Comparison of ENCODE assay signal across 12 cellular contexts in genomic region chr12:31759621-31760459, GRCh38. TPM values are rescaled to one million over a fixed set of nuclear protein-coding genes. Genes with fewer than 3 reads are reported as not detected.
DNase-seq lines count a peak whose midpoint lies in the region; ATAC-seq, FAIRE-seq and TF ChIP-seq lines count a peak whose summit lies in the region.
"Had no signal": no experiment of that assay in that cellular context is flagged by ENCODE, and none has a peak within 500 bp of the region (broad histone marks: within the 10 kb centered on the region; RNA-seq: fewer than 3 reads in every experiment).

No MANE protein-coding gene starts in this region.

- FAIRE-seq in pancreas (lab: Jason Lieb, UNC): no peak
- FAIRE-seq: kidney had no signal

- no peaks in the 10 kb centered on the region for H3K27me3 ChIP-seq in DOHH2 (ENCODE audit: control insufficient read depth, low read length)
- no peaks in the 10 kb centered on the region for H3K27me3 ChIP-seq in pancreas

- intact Hi-C loops in pancreas (cut with DNase I): no loop called here

- peaks cover 2% of the 10 kb centered on the region; the same call in 1 of the 2 replicates for H3K36me3 Mint-ChIP-seq in WTC11

- H3K36me3 ChIP-seq in DOHH2 (ENCODE audit: control insufficient read depth, low read length) (no peaks in the 10 kb centered on the region), pancreas (no peaks in the 10 kb centered on the region)

- no peaks in the 10 kb centered on the region; the same call in 1 of the 2 replicates for H3K27me3 Mint-ChIP-seq in WTC11 (ENCODE audit: low read depth)
- H3K27me3 Mint-ChIP-seq: CD4-positive, alpha-beta T cell had no signal

- peaks cover 28% of the 10 kb centered on the region for H3K4me1 ChIP-seq in DOHH2 (ENCODE audit: control insufficient read depth, low read length)
- peaks cover 2 to 8% (median 3%) of the 10 kb centered on the region in 3 donors for H3K4me1 ChIP-seq in pancreas

- no peak overlapping the region for H3K4me3 Mint-ChIP-seq in WTC11
- H3K4me3 Mint-ChIP-seq: CD4-positive, alpha-beta T cell had no signal

- TF ChIP-seq CTCF in DOHH2 (IDR thresholded peaks at IDR 0.05; ENCODE audit: low read depth, low read length, poor library complexity, severe bottlenecking) (no peak), WTC11 (IDR thresholded peaks at IDR 0.05) (no peak), pancreas (IDR thresholded peaks at IDR 0.05) (no peak)

- no peaks in the 10 kb centered on the region for H3K79me2 ChIP-seq in DOHH2 (ENCODE audit: control insufficient read depth, low read length)

- H3K4me1 Mint-ChIP-seq in WTC11: peaks cover 13% of the 10 kb centered on the region

- POLR2A ChIA-PET in WTC11 (lab: Charles Lee): no interaction called here

- peak; percentile 63 for ATAC-seq in GM21723 (IDR thresholded peaks at IDR 0.05; ENCODE audit: unreplicated experiment)
- ATAC-seq in WTC11: no peak
- ATAC-seq in pancreas: peak; percentile 59 to 95 (median 82)

- 37 to 47% methylated on average over 4 of the region's 4 CpGs for WGBS in pancreas, 2 donors

- DNase-seq in WTC11 (ENCODE audit: low spot score) (no peak), pancreas (peak in 2 of 6 donors; percentile 15 to 27), 8988T (no peak), UCSD-AML1 (lab: John Stamatoyannopoulos, UW; ENCODE audit: unreplicated experiment) (no peak), cortex of kidney (lab: John Stamatoyannopoulos, UW) (no peak)
- DNase-seq: activated CD4-positive, CD25-positive, alpha-beta regulatory T cell; CD4-positive, alpha-beta T cell; GF-D8; kidney; SK-N-SH had no signal

- H3K9me2 ChIP-seq in DOHH2 (replicated peaks; ENCODE audit: control insufficient read depth, low read length): no peaks in the 10 kb centered on the region
- H3K9me2 ChIP-seq: SK-N-SH had no signal

- peaks cover 17% of the 10 kb centered on the region for H3K9me3 Mint-ChIP-seq in WTC11
- H3K9me3 Mint-ChIP-seq: CD4-positive, alpha-beta T cell had no signal

- H3K27ac Mint-ChIP-seq in WTC11: peak overlapping the region; percentile 13; the same call in 1 of the 2 replicates
- H3K27ac Mint-ChIP-seq: CD4-positive, alpha-beta T cell had no signal

- H3K4me2 ChIP-seq in DOHH2 (ENCODE audit: low read length): peak overlapping the region; percentile 48
- H3K4me2 ChIP-seq: SK-N-SH had no signal

- H3K27ac ChIP-seq in DOHH2 (ENCODE audit: low read depth, low read length): peak overlapping the region; percentile 50
- no peak overlapping the region for H3K27ac ChIP-seq in pancreas

- no peaks in the 10 kb centered on the region for H4K20me1 ChIP-seq in DOHH2 (ENCODE audit: control insufficient read depth, insufficient read depth, low read depth, low read length)

- H3K9me3 ChIP-seq in DOHH2 (ENCODE audit: control insufficient read depth, insufficient read depth, low read length): no peaks in the 10 kb centered on the region
- H3K9me3 ChIP-seq in pancreas: no peaks in the 10 kb centered on the region

- H3F3A ChIP-seq in DOHH2 (ENCODE audit: control insufficient read depth, insufficient read depth): peaks cover 12% of the 10 kb centered on the region

- CTCF ChIA-PET in WTC11 (lab: Charles Lee): interaction anchor here (1.6 kb wide), 1 partner anchor 11 kb away, joined by 3 read pairs; no protein-coding TSS in a partner anchor

- H3K4me3 ChIP-seq in DOHH2 (ENCODE audit: low read length): peak overlapping the region; percentile 9; the same call in 1 of the 2 replicates
- no peak overlapping the region for H3K4me3 ChIP-seq in pancreas

TF ChIP-seq in WTC11, 78 proteins besides CTCF, POLR2A, EP300 and RAD21:
- no peak for TF ChIP-seq OVOL2 (CRISPR knock-in tag; IDR thresholded peaks at IDR 0.05; ENCODE audit: borderline replicate concordance)
- TF ChIP-seq MYBL2 (CRISPR knock-in tag; IDR thresholded peaks at IDR 0.05): no peak
- no peak for TF ChIP-seq ZBTB43 (CRISPR knock-in tag; IDR thresholded peaks at IDR 0.05)
- TF ChIP-seq E2F5 (CRISPR knock-in tag; IDR thresholded peaks at IDR 0.05): no peak

RNA-seq across cellular contexts. Expression of gene AMN1, which starts 31.0 kb away (rescaled TPM):
- total RNA-seq in WTC11 (2021) (8.9 to 12.1 TPM (median 10.1 TPM) in 3 replicates), pancreas (1 to 10 TPM; 3.5 to 6.1 (median 4.8) TPM)
- 1 to 10 TPM; 4.7 to 8.4 TPM for polyA plus RNA-seq in pancreas
